1 cellular context compared by ENCODE assay signal in the genomic region with DNA sequence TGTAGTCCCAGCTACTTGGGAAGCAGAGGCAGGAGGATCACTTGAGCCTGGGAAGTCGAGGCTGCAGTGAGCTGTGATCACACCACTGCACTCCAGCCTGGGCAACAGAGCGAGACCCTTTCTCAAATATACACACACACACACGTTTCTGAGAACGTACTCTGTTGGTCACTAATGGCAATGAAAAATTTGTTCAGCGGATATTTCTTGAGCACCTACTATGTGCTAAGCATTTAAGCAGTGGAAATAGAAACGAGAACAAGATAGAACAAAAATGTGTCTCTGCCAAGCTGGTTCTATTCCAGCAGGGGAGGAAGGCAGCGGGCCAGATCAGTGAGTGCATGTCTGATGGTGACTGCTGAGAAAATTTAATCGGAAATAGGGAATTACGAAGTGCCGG.
TF ChIP-seq lines count a peak whose summit lies in the region.

No MANE protein-coding gene starts in this region.

TF ChIP-seq in HEK293, 187 proteins besides CTCF, POLR2A, EP300 and RAD21 (continued from another document):
- TF ChIP-seq, protein P1, sequence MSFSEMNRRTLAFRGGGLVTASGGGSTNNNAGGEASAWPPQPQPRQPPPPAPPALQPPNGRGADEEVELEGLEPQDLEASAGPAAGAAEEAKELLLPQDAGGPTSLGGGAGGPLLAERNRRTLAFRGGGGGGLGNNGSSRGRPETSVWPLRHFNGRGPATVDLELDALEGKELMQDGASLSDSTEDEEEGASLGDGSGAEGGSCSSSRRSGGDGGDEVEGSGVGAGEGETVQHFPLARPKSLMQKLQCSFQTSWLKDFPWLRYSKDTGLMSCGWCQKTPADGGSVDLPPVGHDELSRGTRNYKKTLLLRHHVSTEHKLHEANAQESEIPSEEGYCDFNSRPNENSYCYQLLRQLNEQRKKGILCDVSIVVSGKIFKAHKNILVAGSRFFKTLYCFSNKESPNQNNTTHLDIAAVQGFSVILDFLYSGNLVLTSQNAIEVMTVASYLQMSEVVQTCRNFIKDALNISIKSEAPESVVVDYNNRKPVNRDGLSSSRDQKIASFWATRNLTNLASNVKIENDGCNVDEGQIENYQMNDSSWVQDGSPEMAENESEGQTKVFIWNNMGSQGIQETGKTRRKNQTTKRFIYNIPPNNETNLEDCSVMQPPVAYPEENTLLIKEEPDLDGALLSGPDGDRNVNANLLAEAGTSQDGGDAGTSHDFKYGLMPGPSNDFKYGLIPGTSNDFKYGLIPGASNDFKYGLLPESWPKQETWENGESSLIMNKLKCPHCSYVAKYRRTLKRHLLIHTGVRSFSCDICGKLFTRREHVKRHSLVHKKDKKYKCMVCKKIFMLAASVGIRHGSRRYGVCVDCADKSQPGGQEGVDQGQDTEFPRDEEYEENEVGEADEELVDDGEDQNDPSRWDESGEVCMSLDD (tag by site-specific recombination; IDR thresholded peaks at IDR 0.05), result no peak
- TF ChIP-seq ZNF701 (tag by site-specific recombination; IDR thresholded peaks at IDR 0.05) (no peak), ZNF776 (tag by site-specific recombination; IDR thresholded peaks at IDR 0.05; ENCODE audit: borderline replicate concordance) (no peak)
